14 cellular contexts compared by ENCODE assay signal in genomic region chr15:56240390-56240789, GRCh38. TPM values are rescaled to one million over a fixed set of nuclear protein-coding genes. Genes with fewer than 3 reads are reported as not detected.
DNase-seq lines count a peak whose midpoint lies in the region; ATAC-seq and TF ChIP-seq lines count a peak whose summit lies in the region.
"Had no signal": no experiment of that assay in that cellular context is flagged by ENCODE, and none has a peak within 500 bp of the region (broad histone marks: within the 10 kb centered on the region; RNA-seq: fewer than 3 reads in every experiment).

No MANE protein-coding gene starts in this region.

- H3K4me1 Mint-ChIP-seq in stimulated activated naive CD8-positive, alpha-beta T cell treated with anti-CD3 and anti-CD28 coated beads, Interleukin-15, amount 100 ng/mL, for 72 hours = peaks cover 38% of the 10 kb centered on the region

- peak overlapping the region; percentile 42 to 88 for H3K27ac Mint-ChIP-seq in stimulated activated naive CD8-positive, alpha-beta T cell treated with anti-CD3 and anti-CD28 coated beads, Interleukin-15, amount 100 ng/mL, for 72 hours

- H3K36me3 ChIP-seq in hepatocyte (replicated peaks; ENCODE audit: insufficient read depth, low read depth) (no peaks in the 10 kb centered on the region), heart right ventricle (no peaks in the 10 kb centered on the region), transverse colon (no peaks in the 10 kb centered on the region)

- H3K27ac ChIP-seq in hepatocyte = no peak overlapping the region
- H3K27ac ChIP-seq in heart right ventricle = no peak overlapping the region
- H3K27ac ChIP-seq in transverse colon = no peak overlapping the region

- peak overlapping the region in 1 of 2 donors; percentile 29 for H3K4me3 Mint-ChIP-seq in stimulated activated naive CD8-positive, alpha-beta T cell treated with anti-CD3 and anti-CD28 coated beads, Interleukin-15, amount 100 ng/mL, for 72 hours

- H2AFZ ChIP-seq in hepatocyte = no peak overlapping the region

- no peak for ATAC-seq in stimulated activated naive CD8-positive, alpha-beta T cell treated with anti-CD3 and anti-CD28 coated beads, Interleukin-15, amount 100 ng/mL, for 72 hours
- no peak for ATAC-seq in stimulated activated naive CD8-positive, alpha-beta T cell treated with anti-CD3 and anti-CD28 coated beads, Interleukin-15, Interleukin-2, amounts not matched to agents 100 U/mL and 50 U/mL, for 24 hours
- ATAC-seq in heart right ventricle = no peak
- ATAC-seq: K562 had no signal

- no peak for DNase-seq in stimulated activated naive CD8-positive, alpha-beta T cell treated with anti-CD3 and anti-CD28 coated beads, Interleukin-15, amount 100 ng/mL, for 72 hours
- DNase-seq in stimulated activated naive CD8-positive, alpha-beta T cell treated with anti-CD3 and anti-CD28 coated beads, Interleukin-15, Interleukin-2, amounts not matched to agents 100 U/mL and 50 U/mL, for 24 hours = no peak
- DNase-seq in hepatocyte (ENCODE audit: low spot score) = no peak
- no peak for DNase-seq in heart right ventricle
- no peak for DNase-seq in NCI-H146 (lab: John Stamatoyannopoulos, UW)
- no peak for DNase-seq in transverse colon
- DNase-seq in cerebellar cortex (ENCODE audit: low spot score) = no peak
- DNase-seq: AML-193; foreskin melanocyte; NCI-H187; SHP77; stimulated activated CD4-positive, alpha-beta T cell treated with anti-CD3 and anti-CD28 coated beads, Interleukin-1b, Interleukin-23, amount 100 ng/mL, for 48 hours had no signal

- no peak for TF ChIP-seq EP300 in transverse colon (IDR thresholded peaks at IDR 0.05; ENCODE audit: low read depth)

- peaks cover 79% of the 10 kb centered on the region for H3K79me2 ChIP-seq in hepatocyte

- H3K4me1 ChIP-seq in hepatocyte (ENCODE audit: insufficient read depth) (peaks cover 14% of the 10 kb centered on the region), heart right ventricle (peaks cover 3 to 55% (median 31%) of the 10 kb centered on the region in 9 donors), transverse colon (peaks cover 9 to 50% (median 21%) of the 10 kb centered on the region in 4 donors)

- intact Hi-C loops in heart right ventricle (cut with DNase I) = loop anchor here in 4 of 10 donors (5.0 to 10.0 kb wide), 6 partner anchors 126 to 246 kb away; partner anchors contain the start of gene NEDD4 (in 2 of the 4)
- intact Hi-C loops in transverse colon (cut with DNase I; ENCODE audit: low total_unique reads) = no loop called here

- no peaks in the 10 kb centered on the region for H3K9me2 ChIP-seq in hepatocyte (replicated peaks; ENCODE audit: insufficient read depth)

- peaks cover 13% of the 10 kb centered on the region for H4K20me1 ChIP-seq in hepatocyte (ENCODE audit: insufficient read depth, poor library complexity, severe bottlenecking)

- H3K4me3 ChIP-seq in WI38 (ENCODE audit: low read depth, low read length) (peak overlapping the region; percentile 86; the same call in 1 of the 2 replicates), hepatocyte (no peak overlapping the region), heart right ventricle (no peak overlapping the region), transverse colon (no peak overlapping the region)
- H3K4me3 ChIP-seq: K562 had no signal

- no peaks in the 10 kb centered on the region for H3K27me3 Mint-ChIP-seq in stimulated activated naive CD8-positive, alpha-beta T cell treated with anti-CD3 and anti-CD28 coated beads, Interleukin-15, amount 100 ng/mL, for 72 hours

- H3K4me2 ChIP-seq in hepatocyte = peak overlapping the region; percentile 90

- TF ChIP-seq CTCF in WI38 (IDR thresholded peaks at IDR 0.05; ENCODE audit: low read depth, low read length) = no peak
- TF ChIP-seq CTCF in hepatocyte (IDR thresholded peaks at IDR 0.05; ENCODE audit: poor library complexity) = no peak
- TF ChIP-seq CTCF in heart right ventricle (IDR thresholded peaks at IDR 0.05) = no peak
- TF ChIP-seq CTCF in transverse colon (IDR thresholded peaks at IDR 0.05) = no peak

- no peak for TF ChIP-seq POLR2A in transverse colon (IDR thresholded peaks at IDR 0.05)

- H3K9me3 ChIP-seq in hepatocyte (ENCODE audit: low read depth) (no peaks in the 10 kb centered on the region), heart right ventricle (no peaks in the 10 kb centered on the region), transverse colon (no peaks in the 10 kb centered on the region)

- H3K9me3 Mint-ChIP-seq in stimulated activated naive CD8-positive, alpha-beta T cell treated with anti-CD3 and anti-CD28 coated beads, Interleukin-15, amount 100 ng/mL, for 72 hours = no peaks in the 10 kb centered on the region

- in situ Hi-C loops in transverse colon (cut with MboI; ENCODE audit: low pct_ligation_motif_present in 1 of 4, low pct_unique_long_range_greater_than_20kb in 1 of 4, low sequenced_read_pairs in 3 of 4) = loop anchor here in 1 of 4 donors (10.0 kb wide), 1 partner anchor 184 kb away; no protein-coding TSS in a partner anchor

- H3K27me3 ChIP-seq in hepatocyte (no peaks in the 10 kb centered on the region), heart right ventricle (no peaks in the 10 kb centered on the region), transverse colon (no peaks in the 10 kb centered on the region)

RNA-seq across cellular contexts. Expression of gene RFX7, which starts 3.3 kb away (rescaled TPM):
- total RNA-seq in hepatocyte (8.3 and 10.0 TPM in 2 replicates), heart right ventricle (10 to 100 TPM in 4 of 10 donors, 1 to 10 TPM in 6; 5.9 to 14.2 (median 8.4) TPM), transverse colon (10 to 100 TPM in 3 of 4 donors, 1 to 10 TPM in 1; 8.7 to 51.5 (median 12.9) TPM)
- polyA plus RNA-seq in hepatocyte (4.3 and 5.8 TPM in 2 replicates), heart right ventricle (1 to 10 TPM in 1 of 2 donors, under 1 TPM in 1; 0.83 to 1.5 TPM)
